In genomic region chr3:193812791-193813505, GRCh38 we compare ENCODE assay signal across 27 cellular contexts.
DNase-seq lines count a peak whose midpoint lies in the region; ATAC-seq and TF ChIP-seq lines count a peak whose summit lies in the region.
"Had no signal": no experiment of that assay in that cellular context is flagged by ENCODE, and none has a peak within 500 bp of the region (broad histone marks: within the 10 kb centered on the region; RNA-seq: fewer than 3 reads in every experiment).

No MANE protein-coding gene starts in this region.

- H3K27ac ChIP-seq in DOHH2 (ENCODE audit: low read depth, low read length) = no peak overlapping the region
- H3K27ac ChIP-seq in HUES64 (ENCODE audit: low read depth, low read length) = peak overlapping the region; percentile 95
- no peak overlapping the region for H3K27ac ChIP-seq in coronary artery
- H3K27ac ChIP-seq in naive thymus-derived CD4-positive, alpha-beta T cell (ENCODE audit: low read depth, low read length) = no peak overlapping the region
- H3K27ac ChIP-seq: BLaER1 treated with 17β-estradiol and CSF1 and Interleukin-3, amounts not matched to agents 10 nM and 100 nM; gastroesophageal sphincter; ovary; right atrium auricular region; thoracic aorta; WERI-Rb-1 had no signal

- H3K27me3 Mint-ChIP-seq in naive thymus-derived CD4-positive, alpha-beta T cell = peaks cover 0 to 30% (median 0%) of the 10 kb centered on the region in 5 donors
- H3K27me3 Mint-ChIP-seq: activated naive CD8-positive, alpha-beta T cell had no signal

- peak overlapping the region; percentile 55; the same call in 1 of the 2 replicates for H3K9ac ChIP-seq in HUES64 (ENCODE audit: low read depth, low read length)
- H3K9ac ChIP-seq: BLaER1 treated with 17β-estradiol and CSF1 and Interleukin-3, amounts not matched to agents 10 nM and 100 nM had no signal

- WGBS in HUES64 = 12% methylated on average over 6 of the region's 7 CpGs

- H3K27me3 ChIP-seq in DOHH2 (ENCODE audit: control insufficient read depth, low read length) = no peaks in the 10 kb centered on the region
- H3K27me3 ChIP-seq in HUES64 (ENCODE audit: insufficient read depth, low read length) = peaks cover 4% of the 10 kb centered on the region; the same call in 1 of the 2 replicates
- H3K27me3 ChIP-seq in naive thymus-derived CD4-positive, alpha-beta T cell (ENCODE audit: control insufficient read depth in 2 of 2, insufficient read depth in 2 of 2, low read length in 2 of 2) = no peaks in the 10 kb centered on the region
- H3K27me3 ChIP-seq: gastroesophageal sphincter, ovary, right atrium auricular region had no signal

- no peaks in the 10 kb centered on the region for H3K4me1 Mint-ChIP-seq in naive thymus-derived CD4-positive, alpha-beta T cell

- no peak for TF ChIP-seq CTCF in DOHH2 (IDR thresholded peaks at IDR 0.05; ENCODE audit: low read depth, low read length, poor library complexity, severe bottlenecking)
- no peak for TF ChIP-seq CTCF in coronary artery (IDR thresholded peaks at IDR 0.05)

- POLR2A ChIA-PET in naive thymus-derived CD4-positive, alpha-beta T cell (lab: Charles Lee) = no interaction called here

- peak overlapping the region; percentile 56 for H3K4me2 ChIP-seq in DOHH2 (ENCODE audit: low read length)
- H3K4me2 ChIP-seq: BLaER1 treated with 17β-estradiol and CSF1 and Interleukin-3, amounts not matched to agents 10 nM and 100 nM had no signal

- no peak overlapping the region for H3K4me3 Mint-ChIP-seq in naive thymus-derived CD4-positive, alpha-beta T cell
- H3K4me3 Mint-ChIP-seq: activated naive CD8-positive, alpha-beta T cell; dendritic cell treated with granulocyte-macrophage colony-stimulating factor and Interleukin-4, amounts not matched to agents 40 ng/mL and 50 ng/mL, for 4 days; memory B cell had no signal

- H3K36me3 ChIP-seq in DOHH2 (ENCODE audit: control insufficient read depth, low read length) (no peaks in the 10 kb centered on the region), HUES64 (ENCODE audit: insufficient read depth, low read length) (no peaks in the 10 kb centered on the region)
- no peaks in the 10 kb centered on the region for H3K36me3 ChIP-seq in naive thymus-derived CD4-positive, alpha-beta T cell (ENCODE audit: control insufficient read depth in 2 of 3, insufficient read depth in 3 of 3, low read length in 3 of 3)
- H3K36me3 ChIP-seq: BLaER1 treated with 17β-estradiol and CSF1 and Interleukin-3, amounts not matched to agents 10 nM and 100 nM; gastroesophageal sphincter; ovary; right atrium auricular region; thoracic aorta; WERI-Rb-1 had no signal

- ATAC-seq in left colon = peak; percentile 44
- ATAC-seq in naive thymus-derived CD4-positive, alpha-beta T cell = no peak
- no peak for ATAC-seq in GM19452 (IDR thresholded peaks at IDR 0.05; ENCODE audit: unreplicated experiment)
- ATAC-seq: gastroesophageal sphincter, GM12878 had no signal

- H3K9me3 ChIP-seq in DOHH2 (ENCODE audit: control insufficient read depth, insufficient read depth, low read length) (no peaks in the 10 kb centered on the region), HUES64 (ENCODE audit: insufficient read depth, low read depth, low read length) (no peaks in the 10 kb centered on the region)
- no peaks in the 10 kb centered on the region for H3K9me3 ChIP-seq in naive thymus-derived CD4-positive, alpha-beta T cell (ENCODE audit: control insufficient read depth in 2 of 3, low read length in 3 of 3)
- H3K9me3 ChIP-seq: BLaER1 treated with 17β-estradiol and CSF1 and Interleukin-3, amounts not matched to agents 10 nM and 100 nM; gastroesophageal sphincter; ovary; right atrium auricular region; thoracic aorta had no signal

- DNase-seq in coronary artery (ENCODE audit: low spot score) (peak; percentile 49), left colon (peak in 1 of 2 donors; percentile 15), retina (no peak)
- no peak for DNase-seq in naive thymus-derived CD4-positive, alpha-beta T cell
- DNase-seq in activated CD4-positive, alpha-beta T cell treated with anti-CD3 and anti-CD28 coated beads, Interleukin-2, amount 50 U/mL, for 4 hours = no peak
- DNase-seq: activated CD4-positive, alpha-beta T cell treated with anti-CD3 and anti-CD28 coated beads, Interleukin-2, amount 50 U/mL, for 1 hour; aorta; DND-41; hypothalamus; NCI-H2081 treated with DMSO at 0.1 percent for 48 hours; NCI-H510A; ovary; stimulated activated CD4-positive, alpha-beta T cell treated with anti-CD3 and anti-CD28 coated beads, Interleukin-12 subunit alpha, Interleukin-12 subunit beta, amount 100 ng/mL, for 4 hours; stimulated activated CD4-positive, alpha-beta T cell treated with anti-CD3 and anti-CD28 coated beads, Interleukin-4, amount 100 ng/mL, for 4 hours; stimulated activated naive CD4-positive, alpha-beta T cell treated with Interleukin-2 at 50 U/mL for 16 hours; WERI-Rb-1 had no signal

- H4K20me1 ChIP-seq in DOHH2 (ENCODE audit: control insufficient read depth, insufficient read depth, low read depth, low read length) = no peaks in the 10 kb centered on the region
- H4K20me1 ChIP-seq: BLaER1 treated with 17β-estradiol and CSF1 and Interleukin-3, amounts not matched to agents 10 nM and 100 nM had no signal

- H3K9me2 ChIP-seq in DOHH2 (replicated peaks; ENCODE audit: control insufficient read depth, low read length) = no peaks in the 10 kb centered on the region

- no peaks in the 10 kb centered on the region for H3K9me3 Mint-ChIP-seq in naive thymus-derived CD4-positive, alpha-beta T cell
- H3K9me3 Mint-ChIP-seq: dendritic cell treated with granulocyte-macrophage colony-stimulating factor and Interleukin-4, amounts not matched to agents 40 ng/mL and 50 ng/mL, for 4 days; memory B cell had no signal

- CTCF ChIA-PET in naive thymus-derived CD4-positive, alpha-beta T cell (lab: Charles Lee) = no interaction called here

- H3K4me1 ChIP-seq in DOHH2 (ENCODE audit: control insufficient read depth, low read length) (peaks cover 19% of the 10 kb centered on the region), HUES64 (ENCODE audit: insufficient read depth, low read length) (peaks cover 77% of the 10 kb centered on the region)
- H3K4me1 ChIP-seq in naive thymus-derived CD4-positive, alpha-beta T cell (ENCODE audit: control insufficient read depth in 2 of 2, insufficient read depth in 2 of 2, low read length in 2 of 2) = no peaks in the 10 kb centered on the region
- H3K4me1 ChIP-seq: BLaER1 treated with 17β-estradiol and CSF1 and Interleukin-3, amounts not matched to agents 10 nM and 100 nM had no signal

- H3K27ac Mint-ChIP-seq in naive thymus-derived CD4-positive, alpha-beta T cell = no peak overlapping the region
- H3K27ac Mint-ChIP-seq: activated naive CD8-positive, alpha-beta T cell; dendritic cell treated with granulocyte-macrophage colony-stimulating factor and Interleukin-4, amounts not matched to agents 40 ng/mL and 50 ng/mL, for 4 days; memory B cell had no signal

- H3K4me3 ChIP-seq in DOHH2 (ENCODE audit: low read length) (0 out of 2 replicates have a peak overlapping the region, but pooled peaks have one; percentile 23), HUES64 (ENCODE audit: low read length) (peak overlapping the region; percentile 30), coronary artery (no peak overlapping the region)
- H3K4me3 ChIP-seq in naive thymus-derived CD4-positive, alpha-beta T cell (ENCODE audit: low read length) = no peak overlapping the region
- H3K4me3 ChIP-seq: BLaER1 treated with 17β-estradiol and CSF1 and Interleukin-3, amounts not matched to agents 10 nM and 100 nM; gastroesophageal sphincter; GM12878; ovary; right atrium auricular region; thoracic aorta had no signal

- intact Hi-C loops in left colon (cut with DNase I, micrococcal nuclease) = no loop called here
- intact Hi-C loops in naive thymus-derived CD4-positive, alpha-beta T cell (cut with micrococcal nuclease) = no loop called here

- no peaks in the 10 kb centered on the region for H3K79me2 ChIP-seq in DOHH2 (ENCODE audit: control insufficient read depth, low read length)

- H3F3A ChIP-seq in DOHH2 (ENCODE audit: control insufficient read depth, insufficient read depth) = no peaks in the 10 kb centered on the region

- H3K36me3 Mint-ChIP-seq in naive thymus-derived CD4-positive, alpha-beta T cell = no peaks in the 10 kb centered on the region
- H3K36me3 Mint-ChIP-seq: activated naive CD8-positive, alpha-beta T cell; memory B cell had no signal

Comparison
In these comparisons a context has a peak if more than half of its experiments do, and no peak if none do; other contexts are left out.
1. H3K4me3 ChIP-seq: peak in DOHH2 (single experiment) and HUES64 (single experiment); none in coronary artery (single experiment) and naive thymus-derived CD4-positive, alpha-beta T cell (single experiment).